ENCODE assay signal across 12 cellular contexts in the genomic region with DNA sequence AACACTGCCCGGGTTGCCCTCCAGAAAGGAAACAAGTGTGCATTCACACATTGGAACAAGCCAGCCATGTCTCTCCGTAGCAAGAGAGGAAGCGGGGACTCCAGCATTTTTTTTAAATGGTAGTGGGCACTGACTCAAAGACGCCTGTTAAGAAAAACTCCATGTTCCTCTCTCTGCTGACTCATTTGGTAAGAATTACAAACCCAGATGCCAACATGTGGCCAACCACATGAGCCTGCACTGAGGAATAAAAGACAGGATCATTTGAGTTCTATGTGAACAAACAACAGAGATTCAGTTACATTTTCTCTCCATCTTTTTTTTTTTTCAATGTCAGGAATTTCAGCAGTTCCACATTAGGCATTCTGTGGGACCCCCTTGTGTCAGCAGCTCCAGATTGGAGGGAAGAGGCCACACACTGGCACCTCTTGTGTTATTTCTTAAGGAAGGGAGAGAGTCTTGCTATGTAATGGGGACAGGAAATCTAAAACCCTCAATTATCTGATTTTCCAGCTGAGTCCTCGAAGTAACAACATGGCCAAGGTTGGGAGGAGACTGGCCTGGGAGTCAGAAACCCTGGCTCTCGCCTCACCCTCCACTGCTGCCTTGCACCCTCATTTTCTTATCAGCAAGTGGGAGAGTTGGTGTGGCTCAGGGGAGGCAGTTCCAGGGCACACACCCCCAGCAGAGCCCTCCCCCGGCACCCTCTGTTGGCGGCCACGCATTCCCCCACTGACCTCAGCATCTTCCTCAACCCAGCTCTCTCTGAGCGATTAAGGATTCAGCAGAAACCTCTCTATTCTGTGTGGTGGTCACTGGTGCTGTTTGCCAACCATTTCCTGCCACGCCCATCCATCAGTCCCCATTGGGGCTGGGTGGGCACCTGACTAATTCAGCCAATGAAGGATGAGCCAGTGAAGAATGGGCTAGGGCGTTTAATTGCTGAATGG.
DNase-seq lines count a peak whose midpoint lies in the region; TF ChIP-seq lines count a peak whose summit lies in the region.
"Had no signal": no experiment of that assay in that cellular context is flagged by ENCODE, and none has a peak within 500 bp of the region (broad histone marks: within the 10 kb centered on the region; RNA-seq: fewer than 3 reads in every experiment).

No MANE protein-coding gene starts in this region.

- peaks cover 4% of the 10 kb centered on the region for H3F3A ChIP-seq in neural progenitor cell (ENCODE audit: low read depth)

- H3K4me1 Mint-ChIP-seq in neural progenitor cell, result peaks cover 30% of the 10 kb centered on the region
- H3K4me1 Mint-ChIP-seq: CD4-positive, CD25-positive, alpha-beta regulatory T cell; naive thymus-derived CD4-positive, alpha-beta T cell had no signal

- H4K20me1 ChIP-seq in neural progenitor cell (ENCODE audit: low read depth), result no peaks in the 10 kb centered on the region

- no peak overlapping the region for H3K9ac ChIP-seq in neural progenitor cell

- H3K4me3 ChIP-seq in NB4 (ENCODE audit: low read depth, low read length) (no peak overlapping the region), choroid plexus epithelial cell (ENCODE audit: low read depth, low read length) (no peak overlapping the region), neural progenitor cell (no peak overlapping the region), BE2C (ENCODE audit: low read depth, low read length) (no peak overlapping the region)

- no peak for TF ChIP-seq POLR2A in NB4 (IDR thresholded peaks at IDR 0.05; ENCODE audit: extremely low read depth, insufficient read length)

- H3K27me3 Mint-ChIP-seq in neural progenitor cell (ENCODE audit: insufficient read depth, low read depth), result peaks cover 27% of the 10 kb centered on the region
- H3K27me3 Mint-ChIP-seq: CD4-positive, CD25-positive, alpha-beta regulatory T cell had no signal

- no peaks in the 10 kb centered on the region for H3K9me3 Mint-ChIP-seq in neural progenitor cell

- TF ChIP-seq CTCF in NB4 (IDR thresholded peaks at IDR 0.05; ENCODE audit: low read depth, low read length), result no peak
- TF ChIP-seq CTCF in choroid plexus epithelial cell (conservative IDR thresholded peaks at IDR 0.05; ENCODE audit: low read depth, low read length), result no peak
- no peak for TF ChIP-seq CTCF in neural progenitor cell (IDR thresholded peaks at IDR 0.05)
- no peak for TF ChIP-seq CTCF in BE2C (IDR thresholded peaks at IDR 0.05; ENCODE audit: low read depth, low read length)

- no peaks in the 10 kb centered on the region for H3K9me3 ChIP-seq in neural progenitor cell (ENCODE audit: low read depth)
- H3K9me3 ChIP-seq in BE2C, result no peaks in the 10 kb centered on the region

- no peak overlapping the region for H3K4me3 Mint-ChIP-seq in neural progenitor cell
- H3K4me3 Mint-ChIP-seq: CD4-positive, CD25-positive, alpha-beta regulatory T cell; naive thymus-derived CD4-positive, alpha-beta T cell had no signal

- H3K27ac Mint-ChIP-seq in neural progenitor cell, result peak overlapping the region; percentile 82
- H3K27ac Mint-ChIP-seq: CD4-positive, CD25-positive, alpha-beta regulatory T cell; naive thymus-derived CD4-positive, alpha-beta T cell had no signal

- H3K4me1 ChIP-seq in neural progenitor cell (no peaks in the 10 kb centered on the region), BE2C (no peaks in the 10 kb centered on the region)

- H3K27ac ChIP-seq in neural progenitor cell, result no peak overlapping the region

- H3K27me3 ChIP-seq in neural progenitor cell (no peaks in the 10 kb centered on the region), BE2C (peaks cover 13% of the 10 kb centered on the region)

- H3K4me2 ChIP-seq in neural progenitor cell, result no peak overlapping the region

- no peak overlapping the region for H2AFZ ChIP-seq in neural progenitor cell (replicated peaks)

- DNase-seq in AG08396 (ENCODE audit: low spot score) (peak; percentile 72), NB4 (ENCODE audit: low read depth) (peak; percentile 27), choroid plexus epithelial cell (ENCODE audit: low read depth) (peak; percentile 76), neural progenitor cell (ENCODE audit: low spot score) (no peak), cerebellar nuclear complex (lab: John Stamatoyannopoulos, UW) (no peak), NK-92 (lab: John Stamatoyannopoulos, UW; ENCODE audit: unreplicated experiment) (no peak), BE2C (no peak)
- DNase-seq in stimulated activated naive CD4-positive, alpha-beta T cell treated with Interleukin-2 at 50 U/mL for 16 hours (lab: John Stamatoyannopoulos, UW), result no peak
- DNase-seq: CD4-positive, CD25-positive, alpha-beta regulatory T cell; naive thymus-derived CD4-positive, alpha-beta T cell; NCI-H1048; OCI-M1 had no signal

- no peaks in the 10 kb centered on the region for H3K36me3 Mint-ChIP-seq in neural progenitor cell
- H3K36me3 Mint-ChIP-seq: CD4-positive, CD25-positive, alpha-beta regulatory T cell; naive thymus-derived CD4-positive, alpha-beta T cell had no signal

- H3K79me2 ChIP-seq in neural progenitor cell (ENCODE audit: low read depth), result no peaks in the 10 kb centered on the region

- H3K36me3 ChIP-seq in neural progenitor cell (no peaks in the 10 kb centered on the region), BE2C (no peaks in the 10 kb centered on the region)

Comparison
In these comparisons a context has a peak if more than half of its experiments do, and no peak if none do; other contexts are left out.
1. DNase-seq: peak in AG08396 (single experiment), NB4 (single experiment) and choroid plexus epithelial cell (single experiment); none in neural progenitor cell (single experiment), cerebellar nuclear complex (0 of 2), NK-92 (single experiment), stimulated activated naive CD4-positive, alpha-beta T cell treated with Interleukin-2 at 50 U/mL for 16 hours (single experiment) and BE2C (single experiment).